33 cellular contexts compared by ENCODE assay signal in the genomic region with DNA sequence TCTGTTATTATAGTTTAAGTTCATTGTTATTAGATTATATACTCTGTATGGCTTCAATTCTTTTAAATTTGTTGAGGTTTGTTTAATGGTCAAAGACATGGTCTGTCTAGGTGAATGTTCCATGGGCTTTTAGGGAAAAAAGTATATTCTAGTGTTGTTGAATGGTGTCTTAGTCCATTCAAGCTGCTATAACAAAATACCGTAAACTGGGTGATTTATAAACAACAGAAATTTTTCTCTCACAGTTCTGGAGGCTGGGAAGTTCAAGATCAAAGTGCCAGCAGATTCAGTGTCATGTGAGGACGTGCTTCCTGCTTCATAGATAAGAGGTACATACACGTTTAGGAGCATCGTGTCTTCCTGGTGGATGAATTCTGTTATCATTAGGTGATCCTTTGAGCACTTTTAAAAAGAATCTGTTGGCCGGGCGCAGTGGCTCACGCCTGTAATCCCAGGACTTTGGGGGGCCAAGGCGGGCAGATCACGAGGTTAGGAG.
"Had no signal": no experiment of that assay in that cellular context is flagged by ENCODE, and none has a peak within 500 bp of the region (broad histone marks: within the 10 kb centered on the region; RNA-seq: fewer than 3 reads in every experiment).

No MANE protein-coding gene starts in this region.

- FAIRE-seq: endometrium, endothelial cell of umbilical vein had no signal

- H3K27me3 ChIP-seq: adrenal gland, body of pancreas, colonic mucosa, esophagus squamous epithelium, gastroesophageal sphincter had no signal

- H3K27me3 Mint-ChIP-seq: activated CD4-positive, alpha-beta memory T cell treated with anti-CD3 and anti-CD28 coated beads for 36 hours; activated CD4-positive, alpha-beta T cell treated with anti-CD3 and anti-CD28 coated beads for 36 hours; activated CD4-positive, alpha-beta T cell treated with anti-CD3 and anti-CD28 coated beads, Interleukin-2, amount 10 ng/mL, durations not matched to agents 24 days and 14 days; activated CD8-positive, alpha-beta memory T cell treated with anti-CD3 and anti-CD28 coated beads, Interleukin-2, amount 10 ng/mL, durations not matched to agents 7 days and 5 days; activated naive CD4-positive, alpha-beta T cell treated with anti-CD3 and anti-CD28 coated beads, Interleukin-2, amount 50 U/mL, for 24 hours; activated naive CD8-positive, alpha-beta T cell treated with anti-CD3 and anti-CD28 coated beads for 36 hours; activated naive CD8-positive, alpha-beta T cell treated with anti-CD3 and anti-CD28 coated beads, Interleukin-2, amount 50 U/mL, for 24 hours; T-cell had no signal

- DNase-seq: activated CD4-positive, alpha-beta memory T cell treated with anti-CD3 and anti-CD28 coated beads for 36 hours; activated CD4-positive, alpha-beta T cell treated with anti-CD3 and anti-CD28 coated beads for 36 hours; activated CD4-positive, alpha-beta T cell treated with anti-CD3 and anti-CD28 coated beads, Interleukin-2, amount 10 ng/mL, durations not matched to agents 24 days and 14 days; activated CD4-positive, CD25-positive, alpha-beta regulatory T cell; activated CD4-positive, CD25-positive, alpha-beta regulatory T cell treated with anti-CD3 and anti-CD28 coated beads, Interleukin-2, amount 50 U/mL, for 72 hours; activated CD8-positive, alpha-beta memory T cell treated with anti-CD3 and anti-CD28 coated beads, Interleukin-2, amount 10 ng/mL, durations not matched to agents 7 days and 5 days; activated CD8-positive, alpha-beta memory T cell treated with anti-CD3 and anti-CD28 coated beads, Interleukin-2, amount 50 U/mL, for 4 hours; activated CD8-positive, alpha-beta T cell treated with anti-CD3 and anti-CD28 coated beads, Interleukin-2, amount 10 ng/mL, durations not matched to agents 7 days and 5 days; activated effector memory CD4-positive, alpha-beta T cell treated with anti-CD3 and anti-CD28 coated beads, Interleukin-2, amount 50 U/mL, for 16 hours; activated naive CD4-positive, alpha-beta T cell treated with anti-CD3 and anti-CD28 coated beads for 36 hours; activated naive CD8-positive, alpha-beta T cell treated with anti-CD3 and anti-CD28 coated beads for 36 hours; activated naive CD8-positive, alpha-beta T cell treated with anti-CD3 and anti-CD28 coated beads, Interleukin-2, amount 50 U/mL, for 24 hours; activated T-cell treated with anti-CD3 and anti-CD28 coated beads, Interleukin-2, amount 50 U/mL, for 1 hour; activated T-cell treated with anti-CD3 and anti-CD28 coated beads, Interleukin-2, amount 50 U/mL, for 48 hours; amygdala; aorta; body of pancreas; caudate nucleus; cerebellar nuclear complex; colonic mucosa; effector CD8-positive, alpha-beta T cell; esophagus squamous epithelium; foreskin melanocyte; T-cell; T1000 had no signal

- H3K36me3 ChIP-seq: colonic mucosa had no signal

- H3K9me3 ChIP-seq: colonic mucosa had no signal

- H3K27ac Mint-ChIP-seq: activated CD4-positive, alpha-beta memory T cell treated with anti-CD3 and anti-CD28 coated beads for 36 hours; activated CD4-positive, alpha-beta T cell treated with anti-CD3 and anti-CD28 coated beads for 36 hours; activated CD4-positive, alpha-beta T cell treated with anti-CD3 and anti-CD28 coated beads, Interleukin-2, amount 10 ng/mL, durations not matched to agents 24 days and 14 days; activated CD8-positive, alpha-beta memory T cell treated with anti-CD3 and anti-CD28 coated beads, Interleukin-2, amount 10 ng/mL, durations not matched to agents 7 days and 5 days; activated CD8-positive, alpha-beta T cell treated with anti-CD3 and anti-CD28 coated beads, Interleukin-2, amount 10 ng/mL, durations not matched to agents 7 days and 5 days; activated naive CD4-positive, alpha-beta T cell treated with anti-CD3 and anti-CD28 coated beads for 36 hours; activated naive CD4-positive, alpha-beta T cell treated with anti-CD3 and anti-CD28 coated beads, Interleukin-2, amount 50 U/mL, for 24 hours; activated naive CD8-positive, alpha-beta T cell treated with anti-CD3 and anti-CD28 coated beads for 36 hours; activated naive CD8-positive, alpha-beta T cell treated with anti-CD3 and anti-CD28 coated beads, Interleukin-2, amount 50 U/mL, for 24 hours; activated T-helper 1 cell treated with anti-CD3 and anti-CD28 coated beads, Interleukin-12 subunit alpha, Interleukin-12 subunit beta, Interleukin-2, Interleukin-4 antibody, amounts not matched to agents 30 ng/mL and 10 ng/mL and 1 ng/mL, durations not matched to agents 14 hours and 24 hours and 36 hours; activated T-helper 2 cell treated with anti-CD3 and anti-CD28 coated beads, Interferon-gamma antibody, Interleukin-2, Interleukin-4, amounts not matched to agents 10 μg/mL and 5 μg/mL and 100 μg/mL, durations not matched to agents 14 hours and 24 hours and 36 hours; T-cell; T-helper 1 cell treated with Interleukin-12 subunit alpha and Interleukin-12 subunit beta and Interleukin-4 antibody, amounts not matched to agents 30 μg/mL and 1 μg/mL, for 36 hours had no signal

- H3K4me3 ChIP-seq: adrenal gland, body of pancreas, colonic mucosa, esophagus squamous epithelium, gastroesophageal sphincter had no signal

- H3K27ac ChIP-seq: adrenal gland, body of pancreas, colonic mucosa, esophagus squamous epithelium, gastroesophageal sphincter had no signal

- H3K4me3 Mint-ChIP-seq: activated CD4-positive, alpha-beta memory T cell treated with anti-CD3 and anti-CD28 coated beads for 36 hours; activated CD4-positive, alpha-beta T cell treated with anti-CD3 and anti-CD28 coated beads for 36 hours; activated CD4-positive, alpha-beta T cell treated with anti-CD3 and anti-CD28 coated beads, Interleukin-2, amount 10 ng/mL, durations not matched to agents 24 days and 14 days; activated CD8-positive, alpha-beta memory T cell treated with anti-CD3 and anti-CD28 coated beads, Interleukin-2, amount 10 ng/mL, durations not matched to agents 7 days and 5 days; activated CD8-positive, alpha-beta T cell treated with anti-CD3 and anti-CD28 coated beads, Interleukin-2, amount 10 ng/mL, durations not matched to agents 7 days and 5 days; activated naive CD4-positive, alpha-beta T cell treated with anti-CD3 and anti-CD28 coated beads for 36 hours; activated naive CD4-positive, alpha-beta T cell treated with anti-CD3 and anti-CD28 coated beads, Interleukin-2, amount 50 U/mL, for 24 hours; activated naive CD8-positive, alpha-beta T cell treated with anti-CD3 and anti-CD28 coated beads for 36 hours; activated naive CD8-positive, alpha-beta T cell treated with anti-CD3 and anti-CD28 coated beads, Interleukin-2, amount 50 U/mL, for 24 hours; activated T-helper 1 cell treated with anti-CD3 and anti-CD28 coated beads, Interleukin-12 subunit alpha, Interleukin-12 subunit beta, Interleukin-2, Interleukin-4 antibody, amounts not matched to agents 30 ng/mL and 10 ng/mL and 1 ng/mL, durations not matched to agents 14 hours and 24 hours and 36 hours; T-cell; T-helper 1 cell treated with Interleukin-12 subunit alpha and Interleukin-12 subunit beta and Interleukin-4 antibody, amounts not matched to agents 30 μg/mL and 1 μg/mL, for 36 hours had no signal

- ATAC-seq: activated CD4-positive, alpha-beta T cell treated with anti-CD3 and anti-CD28 coated beads for 36 hours; activated CD8-positive, alpha-beta memory T cell treated with anti-CD3 and anti-CD28 coated beads, Interleukin-2, amount 10 ng/mL, durations not matched to agents 7 days and 5 days; activated CD8-positive, alpha-beta T cell treated with anti-CD3 and anti-CD28 coated beads, Interleukin-2, amount 10 ng/mL, durations not matched to agents 7 days and 5 days; activated naive CD8-positive, alpha-beta T cell treated with anti-CD3 and anti-CD28 coated beads, Interleukin-2, amount 50 U/mL, for 24 hours; body of pancreas; gastroesophageal sphincter; T-cell had no signal
